ENCODE assay signal across 1 cellular context in the genomic region with DNA sequence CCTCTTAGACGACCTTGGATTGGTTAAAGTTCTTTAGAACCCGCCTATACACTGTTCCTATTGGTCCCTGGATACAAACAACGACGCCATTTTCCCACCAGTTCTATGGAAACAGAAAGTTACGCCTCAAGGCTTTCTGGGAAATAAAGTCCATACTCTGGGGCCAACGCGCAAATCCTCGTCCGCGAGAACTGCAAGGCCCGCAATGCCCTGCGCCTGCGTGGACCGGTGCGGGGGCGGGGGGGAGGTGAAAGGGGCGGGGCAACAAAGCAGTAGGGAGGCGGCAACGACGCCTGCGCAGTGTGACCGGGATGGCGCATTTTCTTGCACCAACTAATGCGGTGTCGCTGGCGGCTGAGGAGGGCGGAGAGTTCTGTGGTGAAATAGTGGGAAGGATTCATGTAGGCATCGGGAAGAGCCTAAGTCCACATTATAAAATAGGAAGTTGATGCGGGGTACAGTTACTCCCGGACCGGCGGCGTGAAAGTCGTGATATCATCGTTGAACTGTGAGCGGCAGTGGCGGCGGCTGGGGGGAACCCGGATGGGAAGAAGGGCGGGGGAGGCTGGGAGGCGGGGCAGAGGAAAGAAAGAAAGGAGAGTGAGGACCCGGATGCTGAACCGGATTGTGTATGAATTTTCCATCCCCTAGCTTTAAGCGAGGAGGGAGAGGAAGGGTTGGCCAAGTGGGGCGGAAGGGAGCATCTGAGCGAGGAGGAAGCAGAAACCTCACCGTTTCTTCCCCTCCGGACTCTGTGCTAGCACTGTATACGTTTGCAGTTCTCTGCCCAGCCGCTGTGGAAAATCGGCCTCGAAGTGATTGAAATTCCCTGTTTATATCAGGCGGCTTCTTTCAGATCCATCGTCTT.
A peak's percentile ranks its signal among the peaks of the same experiment; 100 is the strongest.
TF ChIP-seq lines count a peak whose summit lies in the region.

A gene (plus strand): TSS at position 300 of the 868 bp plus-strand sequence. CDS start 6,695 bp downstream, outside the sequence.

TF ChIP-seq in WTC11, 78 proteins besides CTCF, POLR2A, EP300 and RAD21 (continued from another document and continues in another):
- TF ChIP-seq, protein P1, sequence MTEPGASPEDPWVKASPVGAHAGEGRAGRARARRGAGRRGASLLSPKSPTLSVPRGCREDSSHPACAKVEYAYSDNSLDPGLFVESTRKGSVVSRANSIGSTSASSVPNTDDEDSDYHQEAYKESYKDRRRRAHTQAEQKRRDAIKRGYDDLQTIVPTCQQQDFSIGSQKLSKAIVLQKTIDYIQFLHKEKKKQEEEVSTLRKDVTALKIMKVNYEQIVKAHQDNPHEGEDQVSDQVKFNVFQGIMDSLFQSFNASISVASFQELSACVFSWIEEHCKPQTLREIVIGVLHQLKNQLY (CRISPR knock-in tag; IDR thresholded peaks at IDR 0.05), result no peak
- no peak for TF ChIP-seq CREB1 (CRISPR knock-in tag; IDR thresholded peaks at IDR 0.05)
- no peak for TF ChIP-seq CBFB (CRISPR knock-in tag; IDR thresholded peaks at IDR 0.05; ENCODE audit: low read depth)
- no peak for TF ChIP-seq SOX15 (CRISPR knock-in tag; IDR thresholded peaks at IDR 0.05)
- no peak for TF ChIP-seq ESRRA (CRISPR knock-in tag; IDR thresholded peaks at IDR 0.05; ENCODE audit: borderline replicate concordance)
- TF ChIP-seq NR3C1 (CRISPR knock-in tag; conservative IDR thresholded peaks at IDR 0.05; ENCODE audit: low read depth), result no peak
- no peak for TF ChIP-seq ZNF121 (CRISPR knock-in tag; IDR thresholded peaks at IDR 0.05)
- TF ChIP-seq, protein P2, sequence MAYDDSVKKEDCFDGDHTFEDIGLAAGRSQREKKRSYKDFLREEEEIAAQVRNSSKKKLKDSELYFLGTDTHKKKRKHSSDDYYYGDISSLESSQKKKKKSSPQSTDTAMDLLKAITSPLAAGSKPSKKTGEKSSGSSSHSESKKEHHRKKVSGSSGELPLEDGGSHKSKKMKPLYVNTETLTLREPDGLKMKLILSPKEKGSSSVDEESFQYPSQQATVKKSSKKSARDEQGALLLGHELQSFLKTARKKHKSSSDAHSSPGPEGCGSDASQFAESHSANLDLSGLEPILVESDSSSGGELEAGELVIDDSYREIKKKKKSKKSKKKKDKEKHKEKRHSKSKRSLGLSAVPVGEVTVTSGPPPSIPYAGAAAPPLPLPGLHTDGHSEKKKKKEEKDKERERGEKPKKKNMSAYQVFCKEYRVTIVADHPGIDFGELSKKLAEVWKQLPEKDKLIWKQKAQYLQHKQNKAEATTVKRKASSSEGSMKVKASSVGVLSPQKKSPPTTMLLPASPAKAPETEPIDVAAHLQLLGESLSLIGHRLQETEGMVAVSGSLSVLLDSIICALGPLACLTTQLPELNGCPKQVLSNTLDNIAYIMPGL (CRISPR knock-in tag; IDR thresholded peaks at IDR 0.05), result no peak
- TF ChIP-seq, protein P3, sequence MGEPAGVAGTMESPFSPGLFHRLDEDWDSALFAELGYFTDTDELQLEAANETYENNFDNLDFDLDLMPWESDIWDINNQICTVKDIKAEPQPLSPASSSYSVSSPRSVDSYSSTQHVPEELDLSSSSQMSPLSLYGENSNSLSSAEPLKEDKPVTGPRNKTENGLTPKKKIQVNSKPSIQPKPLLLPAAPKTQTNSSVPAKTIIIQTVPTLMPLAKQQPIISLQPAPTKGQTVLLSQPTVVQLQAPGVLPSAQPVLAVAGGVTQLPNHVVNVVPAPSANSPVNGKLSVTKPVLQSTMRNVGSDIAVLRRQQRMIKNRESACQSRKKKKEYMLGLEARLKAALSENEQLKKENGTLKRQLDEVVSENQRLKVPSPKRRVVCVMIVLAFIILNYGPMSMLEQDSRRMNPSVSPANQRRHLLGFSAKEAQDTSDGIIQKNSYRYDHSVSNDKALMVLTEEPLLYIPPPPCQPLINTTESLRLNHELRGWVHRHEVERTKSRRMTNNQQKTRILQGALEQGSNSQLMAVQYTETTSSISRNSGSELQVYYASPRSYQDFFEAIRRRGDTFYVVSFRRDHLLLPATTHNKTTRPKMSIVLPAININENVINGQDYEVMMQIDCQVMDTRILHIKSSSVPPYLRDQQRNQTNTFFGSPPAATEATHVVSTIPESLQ (CRISPR knock-in tag; IDR thresholded peaks at IDR 0.05), result no peak
- TF ChIP-seq, protein P4, sequence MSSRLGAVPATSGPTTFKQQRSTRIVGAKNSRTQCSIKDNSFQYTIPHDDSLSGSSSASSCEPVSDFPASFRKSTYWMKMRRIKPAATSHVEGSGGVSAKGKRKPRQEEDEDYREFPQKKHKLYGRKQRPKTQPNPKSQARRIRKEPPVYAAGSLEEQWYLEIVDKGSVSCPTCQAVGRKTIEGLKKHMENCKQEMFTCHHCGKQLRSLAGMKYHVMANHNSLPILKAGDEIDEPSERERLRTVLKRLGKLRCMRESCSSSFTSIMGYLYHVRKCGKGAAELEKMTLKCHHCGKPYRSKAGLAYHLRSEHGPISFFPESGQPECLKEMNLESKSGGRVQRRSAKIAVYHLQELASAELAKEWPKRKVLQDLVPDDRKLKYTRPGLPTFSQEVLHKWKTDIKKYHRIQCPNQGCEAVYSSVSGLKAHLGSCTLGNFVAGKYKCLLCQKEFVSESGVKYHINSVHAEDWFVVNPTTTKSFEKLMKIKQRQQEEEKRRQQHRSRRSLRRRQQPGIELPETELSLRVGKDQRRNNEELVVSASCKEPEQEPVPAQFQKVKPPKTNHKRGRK (CRISPR knock-in tag; IDR thresholded peaks at IDR 0.05; ENCODE audit: borderline replicate concordance), result no peak
- TF ChIP-seq, protein P5, sequence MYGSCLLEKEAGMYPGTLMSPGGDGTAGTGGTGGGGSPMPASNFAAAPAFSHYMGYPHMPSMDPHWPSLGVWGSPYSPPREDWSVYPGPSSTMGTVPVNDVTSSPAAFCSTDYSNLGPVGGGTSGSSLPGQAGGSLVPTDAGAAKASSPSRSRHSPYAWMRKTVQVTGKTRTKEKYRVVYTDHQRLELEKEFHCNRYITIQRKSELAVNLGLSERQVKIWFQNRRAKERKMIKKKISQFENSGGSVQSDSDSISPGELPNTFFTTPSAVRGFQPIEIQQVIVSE (CRISPR knock-in tag; IDR thresholded peaks at IDR 0.05; ENCODE audit: borderline replicate concordance), result no peak
- no peak for TF ChIP-seq TP53 (CRISPR knock-in tag; IDR thresholded peaks at IDR 0.05)
- TF ChIP-seq, protein P6, sequence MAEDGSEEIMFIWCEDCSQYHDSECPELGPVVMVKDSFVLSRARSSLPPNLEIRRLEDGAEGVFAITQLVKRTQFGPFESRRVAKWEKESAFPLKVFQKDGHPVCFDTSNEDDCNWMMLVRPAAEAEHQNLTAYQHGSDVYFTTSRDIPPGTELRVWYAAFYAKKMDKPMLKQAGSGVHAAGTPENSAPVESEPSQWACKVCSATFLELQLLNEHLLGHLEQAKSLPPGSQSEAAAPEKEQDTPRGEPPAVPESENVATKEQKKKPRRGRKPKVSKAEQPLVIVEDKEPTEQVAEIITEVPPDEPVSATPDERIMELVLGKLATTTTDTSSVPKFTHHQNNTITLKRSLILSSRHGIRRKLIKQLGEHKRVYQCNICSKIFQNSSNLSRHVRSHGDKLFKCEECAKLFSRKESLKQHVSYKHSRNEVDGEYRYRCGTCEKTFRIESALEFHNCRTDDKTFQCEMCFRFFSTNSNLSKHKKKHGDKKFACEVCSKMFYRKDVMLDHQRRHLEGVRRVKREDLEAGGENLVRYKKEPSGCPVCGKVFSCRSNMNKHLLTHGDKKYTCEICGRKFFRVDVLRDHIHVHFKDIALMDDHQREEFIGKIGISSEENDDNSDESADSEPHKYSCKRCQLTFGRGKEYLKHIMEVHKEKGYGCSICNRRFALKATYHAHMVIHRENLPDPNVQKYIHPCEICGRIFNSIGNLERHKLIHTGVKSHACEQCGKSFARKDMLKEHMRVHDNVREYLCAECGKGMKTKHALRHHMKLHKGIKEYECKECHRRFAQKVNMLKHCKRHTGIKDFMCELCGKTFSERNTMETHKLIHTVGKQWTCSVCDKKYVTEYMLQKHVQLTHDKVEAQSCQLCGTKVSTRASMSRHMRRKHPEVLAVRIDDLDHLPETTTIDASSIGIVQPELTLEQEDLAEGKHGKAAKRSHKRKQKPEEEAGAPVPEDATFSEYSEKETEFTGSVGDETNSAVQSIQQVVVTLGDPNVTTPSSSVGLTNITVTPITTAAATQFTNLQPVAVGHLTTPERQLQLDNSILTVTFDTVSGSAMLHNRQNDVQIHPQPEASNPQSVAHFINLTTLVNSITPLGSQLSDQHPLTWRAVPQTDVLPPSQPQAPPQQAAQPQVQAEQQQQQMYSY (CRISPR knock-in tag; IDR thresholded peaks at IDR 0.05), result no peak
- TF ChIP-seq OVOL2 (CRISPR knock-in tag; IDR thresholded peaks at IDR 0.05; ENCODE audit: borderline replicate concordance), result no peak
- TF ChIP-seq ATF1 (CRISPR knock-in tag; IDR thresholded peaks at IDR 0.05), result no peak
- no peak for TF ChIP-seq NFE2L1 (CRISPR knock-in tag; IDR thresholded peaks at IDR 0.05)
- TF ChIP-seq EMX1 (CRISPR knock-in tag; IDR thresholded peaks at IDR 0.05), result no peak
- TF ChIP-seq, protein P7, sequence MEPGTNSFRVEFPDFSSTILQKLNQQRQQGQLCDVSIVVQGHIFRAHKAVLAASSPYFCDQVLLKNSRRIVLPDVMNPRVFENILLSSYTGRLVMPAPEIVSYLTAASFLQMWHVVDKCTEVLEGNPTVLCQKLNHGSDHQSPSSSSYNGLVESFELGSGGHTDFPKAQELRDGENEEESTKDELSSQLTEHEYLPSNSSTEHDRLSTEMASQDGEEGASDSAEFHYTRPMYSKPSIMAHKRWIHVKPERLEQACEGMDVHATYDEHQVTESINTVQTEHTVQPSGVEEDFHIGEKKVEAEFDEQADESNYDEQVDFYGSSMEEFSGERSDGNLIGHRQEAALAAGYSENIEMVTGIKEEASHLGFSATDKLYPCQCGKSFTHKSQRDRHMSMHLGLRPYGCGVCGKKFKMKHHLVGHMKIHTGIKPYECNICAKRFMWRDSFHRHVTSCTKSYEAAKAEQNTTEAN (CRISPR knock-in tag; IDR thresholded peaks at IDR 0.05), result no peak
- peak; percentile 76 for TF ChIP-seq FOXK1 (CRISPR knock-in tag; IDR thresholded peaks at IDR 0.05)
- TF ChIP-seq GABPB1 (CRISPR knock-in tag; IDR thresholded peaks at IDR 0.05), result peak; percentile 29; the same call in 1 of the 2 replicates
- TF ChIP-seq ETV6 (CRISPR knock-in tag; IDR thresholded peaks at IDR 0.05), result peak; percentile 60; the same call in 1 of the 2 replicates
- TF ChIP-seq, protein P8, sequence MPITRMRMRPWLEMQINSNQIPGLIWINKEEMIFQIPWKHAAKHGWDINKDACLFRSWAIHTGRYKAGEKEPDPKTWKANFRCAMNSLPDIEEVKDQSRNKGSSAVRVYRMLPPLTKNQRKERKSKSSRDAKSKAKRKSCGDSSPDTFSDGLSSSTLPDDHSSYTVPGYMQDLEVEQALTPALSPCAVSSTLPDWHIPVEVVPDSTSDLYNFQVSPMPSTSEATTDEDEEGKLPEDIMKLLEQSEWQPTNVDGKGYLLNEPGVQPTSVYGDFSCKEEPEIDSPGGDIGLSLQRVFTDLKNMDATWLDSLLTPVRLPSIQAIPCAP (CRISPR knock-in tag; IDR thresholded peaks at IDR 0.05), result no peak
- no peak for TF ChIP-seq SMAD3 (CRISPR knock-in tag; IDR thresholded peaks at IDR 0.05; ENCODE audit: borderline replicate concordance)
- TF ChIP-seq NR2C2 (CRISPR knock-in tag; IDR thresholded peaks at IDR 0.05), result no peak
- TF ChIP-seq, protein P9, sequence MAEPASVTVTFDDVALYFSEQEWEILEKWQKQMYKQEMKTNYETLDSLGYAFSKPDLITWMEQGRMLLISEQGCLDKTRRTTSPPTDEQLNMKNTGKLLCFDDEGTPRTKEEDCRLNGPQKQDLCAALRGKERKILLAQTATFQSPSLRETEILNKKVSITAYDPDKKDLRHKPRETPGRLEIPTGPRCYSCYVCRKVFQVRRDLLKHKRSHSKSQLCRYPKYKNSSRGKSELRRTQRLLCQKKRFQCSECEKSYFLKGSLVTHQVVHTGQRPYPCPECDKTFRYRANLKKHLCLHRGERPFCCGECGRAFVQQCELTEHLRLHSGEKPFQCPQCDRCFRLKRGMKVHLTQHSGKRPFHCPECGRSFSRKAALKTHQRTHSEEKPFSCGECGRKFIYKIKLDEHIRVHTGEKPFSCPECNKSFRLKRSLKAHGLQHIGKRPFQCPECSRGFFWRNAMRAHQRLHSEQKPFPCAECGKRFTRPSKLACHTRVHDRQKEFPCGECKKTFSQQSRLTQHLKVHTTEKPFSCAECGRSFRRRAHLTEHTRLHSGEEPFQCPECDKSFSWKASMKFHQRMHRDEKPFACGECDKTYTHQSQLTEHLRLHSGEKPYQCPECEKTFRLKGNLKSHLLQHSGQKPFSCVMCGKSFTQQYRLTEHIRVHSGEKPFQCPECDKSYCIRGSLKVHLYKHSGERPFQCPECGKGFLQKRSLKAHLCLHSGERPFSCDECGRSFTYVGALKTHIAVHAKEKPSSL (CRISPR knock-in tag; conservative IDR thresholded peaks at IDR 0.05), result no peak
- no peak for TF ChIP-seq TCF7 (CRISPR knock-in tag; IDR thresholded peaks at IDR 0.05; ENCODE audit: low read depth)
- no peak for TF ChIP-seq NR1H2 (CRISPR knock-in tag; IDR thresholded peaks at IDR 0.05)
- no peak for TF ChIP-seq ZNF416 (CRISPR knock-in tag; IDR thresholded peaks at IDR 0.05)
- TF ChIP-seq ZNF396 (CRISPR knock-in tag; IDR thresholded peaks at IDR 0.05; ENCODE audit: borderline replicate concordance), result no peak
- TF ChIP-seq, protein P10, sequence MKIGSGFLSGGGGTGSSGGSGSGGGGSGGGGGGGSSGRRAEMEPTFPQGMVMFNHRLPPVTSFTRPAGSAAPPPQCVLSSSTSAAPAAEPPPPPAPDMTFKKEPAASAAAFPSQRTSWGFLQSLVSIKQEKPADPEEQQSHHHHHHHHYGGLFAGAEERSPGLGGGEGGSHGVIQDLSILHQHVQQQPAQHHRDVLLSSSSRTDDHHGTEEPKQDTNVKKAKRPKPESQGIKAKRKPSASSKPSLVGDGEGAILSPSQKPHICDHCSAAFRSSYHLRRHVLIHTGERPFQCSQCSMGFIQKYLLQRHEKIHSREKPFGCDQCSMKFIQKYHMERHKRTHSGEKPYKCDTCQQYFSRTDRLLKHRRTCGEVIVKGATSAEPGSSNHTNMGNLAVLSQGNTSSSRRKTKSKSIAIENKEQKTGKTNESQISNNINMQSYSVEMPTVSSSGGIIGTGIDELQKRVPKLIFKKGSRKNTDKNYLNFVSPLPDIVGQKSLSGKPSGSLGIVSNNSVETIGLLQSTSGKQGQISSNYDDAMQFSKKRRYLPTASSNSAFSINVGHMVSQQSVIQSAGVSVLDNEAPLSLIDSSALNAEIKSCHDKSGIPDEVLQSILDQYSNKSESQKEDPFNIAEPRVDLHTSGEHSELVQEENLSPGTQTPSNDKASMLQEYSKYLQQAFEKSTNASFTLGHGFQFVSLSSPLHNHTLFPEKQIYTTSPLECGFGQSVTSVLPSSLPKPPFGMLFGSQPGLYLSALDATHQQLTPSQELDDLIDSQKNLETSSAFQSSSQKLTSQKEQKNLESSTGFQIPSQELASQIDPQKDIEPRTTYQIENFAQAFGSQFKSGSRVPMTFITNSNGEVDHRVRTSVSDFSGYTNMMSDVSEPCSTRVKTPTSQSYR (CRISPR knock-in tag; IDR thresholded peaks at IDR 0.05), result peak; percentile 63; the same call in 1 of the 2 replicates
- TF ChIP-seq, protein P11, sequence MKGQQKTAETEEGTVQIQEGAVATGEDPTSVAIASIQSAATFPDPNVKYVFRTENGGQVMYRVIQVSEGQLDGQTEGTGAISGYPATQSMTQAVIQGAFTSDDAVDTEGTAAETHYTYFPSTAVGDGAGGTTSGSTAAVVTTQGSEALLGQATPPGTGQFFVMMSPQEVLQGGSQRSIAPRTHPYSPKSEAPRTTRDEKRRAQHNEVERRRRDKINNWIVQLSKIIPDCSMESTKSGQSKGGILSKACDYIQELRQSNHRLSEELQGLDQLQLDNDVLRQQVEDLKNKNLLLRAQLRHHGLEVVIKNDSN (CRISPR knock-in tag; IDR thresholded peaks at IDR 0.05), result no peak
- no peak for TF ChIP-seq RORB (CRISPR knock-in tag; IDR thresholded peaks at IDR 0.05)
- TF ChIP-seq, protein P12, sequence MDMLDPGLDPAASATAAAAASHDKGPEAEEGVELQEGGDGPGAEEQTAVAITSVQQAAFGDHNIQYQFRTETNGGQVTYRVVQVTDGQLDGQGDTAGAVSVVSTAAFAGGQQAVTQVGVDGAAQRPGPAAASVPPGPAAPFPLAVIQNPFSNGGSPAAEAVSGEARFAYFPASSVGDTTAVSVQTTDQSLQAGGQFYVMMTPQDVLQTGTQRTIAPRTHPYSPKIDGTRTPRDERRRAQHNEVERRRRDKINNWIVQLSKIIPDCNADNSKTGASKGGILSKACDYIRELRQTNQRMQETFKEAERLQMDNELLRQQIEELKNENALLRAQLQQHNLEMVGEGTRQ (CRISPR knock-in tag; IDR thresholded peaks at IDR 0.05), result no peak
